10 cellular contexts compared by ENCODE assay signal in genomic region chr3:190617185-190617584, GRCh38.
DNase-seq lines count a peak whose midpoint lies in the region; ATAC-seq and TF ChIP-seq lines count a peak whose summit lies in the region.
"Had no signal": no experiment of that assay in that cellular context is flagged by ENCODE, and none has a peak within 500 bp of the region (broad histone marks: within the 10 kb centered on the region; RNA-seq: fewer than 3 reads in every experiment).

No MANE protein-coding gene starts in this region.

- POLR2A ChIA-PET in A673 (lab: Charles Lee; ENCODE audit: low non-redundant PET), result no interaction called here

- peak overlapping the region; percentile 97 for H3K27ac Mint-ChIP-seq in activated T-cell treated with anti-CD3 and anti-CD28 coated beads, Interleukin-2, amount 50 U/mL, for 24 hours

- no peaks in the 10 kb centered on the region for H3K27me3 Mint-ChIP-seq in activated T-cell treated with anti-CD3 and anti-CD28 coated beads, Interleukin-2, amount 50 U/mL, for 24 hours
- H3K27me3 Mint-ChIP-seq in activated T-cell treated with anti-CD3 and anti-CD28 coated beads, Interleukin-2, amount 50 U/mL, for 4 hours (ENCODE audit: low read depth), result no peaks in the 10 kb centered on the region

- TF ChIP-seq EP300 in sigmoid colon (IDR thresholded peaks at IDR 0.05), result no peak

- H3K4me1 Mint-ChIP-seq in activated T-cell treated with anti-CD3 and anti-CD28 coated beads, Interleukin-2, amount 50 U/mL, for 24 hours (ENCODE audit: low read depth), result peaks cover 74% of the 10 kb centered on the region
- peaks cover 48% of the 10 kb centered on the region for H3K4me1 Mint-ChIP-seq in activated T-cell treated with anti-CD3 and anti-CD28 coated beads, Interleukin-2, amount 50 U/mL, for 4 hours (ENCODE audit: low read depth)

- H3K27me3 ChIP-seq in lung (ENCODE audit: control insufficient read depth, insufficient read depth) (no peaks in the 10 kb centered on the region), sigmoid colon (no peaks in the 10 kb centered on the region), A673 (replicated peaks; ENCODE audit: insufficient read depth, low read depth, low read length, poor library complexity) (no peaks in the 10 kb centered on the region)
- H3K27me3 ChIP-seq: heart right ventricle had no signal

- TF ChIP-seq CTCF in lung (IDR thresholded peaks at IDR 0.05; ENCODE audit: control extremely low read depth, extremely low read depth), result no peak
- TF ChIP-seq CTCF in sigmoid colon (IDR thresholded peaks at IDR 0.05), result no peak
- no peak for TF ChIP-seq CTCF in A673 (conservative IDR thresholded peaks at IDR 0.05; ENCODE audit: low read depth, low read length)

- CTCF ChIA-PET in A673 (lab: Charles Lee), result no interaction called here

- BruUV-seq in A673 (replicated peaks; lab: Mats Ljungman, UMichigan), result no TSS peak

- TF ChIP-seq POLR2A in sigmoid colon (IDR thresholded peaks at IDR 0.05), result no peak

- peaks cover 5% of the 10 kb centered on the region for H3K9me3 Mint-ChIP-seq in activated T-cell treated with anti-CD3 and anti-CD28 coated beads, Interleukin-2, amount 50 U/mL, for 24 hours
- no peaks in the 10 kb centered on the region for H3K9me3 Mint-ChIP-seq in activated T-cell treated with anti-CD3 and anti-CD28 coated beads, Interleukin-2, amount 50 U/mL, for 4 hours

- intact Hi-C loops in sigmoid colon (cut with DNase I), result no loop called here
- intact Hi-C loops in A673 (cut with micrococcal nuclease; ENCODE audit: unreplicated experiment), result no loop called here

- H3K9me3 ChIP-seq in lung (ENCODE audit: control insufficient read depth in 2 of 2, insufficient read depth in 1 of 2, low read length in 1 of 2) (no peaks in the 10 kb centered on the region), sigmoid colon (no peaks in the 10 kb centered on the region), A673 (ENCODE audit: low read depth, low read length, poor library complexity, severe bottlenecking) (no peaks in the 10 kb centered on the region)
- H3K9me3 ChIP-seq: heart right ventricle had no signal

- H3K4me3 Mint-ChIP-seq in activated T-cell treated with anti-CD3 and anti-CD28 coated beads, Interleukin-2, amount 50 U/mL, for 24 hours, result peak overlapping the region; percentile 16
- H3K4me3 Mint-ChIP-seq in activated T-cell treated with anti-CD3 and anti-CD28 coated beads, Interleukin-2, amount 50 U/mL, for 4 hours, result no peak overlapping the region

- no peak for DNase-seq in activated T-cell treated with anti-CD3 and anti-CD28 coated beads, Interleukin-2, amount 50 U/mL, for 24 hours
- no peak for DNase-seq in activated T-cell treated with anti-CD3 and anti-CD28 coated beads, Interleukin-2, amount 50 U/mL, for 4 hours
- peak; percentile 47 for DNase-seq in UCSD-AML1 (lab: John Stamatoyannopoulos, UW; ENCODE audit: unreplicated experiment)
- DNase-seq in lung (ENCODE audit: low spot score), result peak; percentile 42
- no peak for DNase-seq in sigmoid colon
- DNase-seq in A673 (ENCODE audit: low spot score), result no peak
- no peak for DNase-seq in ecto neural progenitor cell (ENCODE audit: low spot score)

- H3K36me3 ChIP-seq in lung (ENCODE audit: control insufficient read depth in 2 of 2, insufficient read depth in 2 of 2, low read length in 2 of 2) (peaks cover 0 to 4% of the 10 kb centered on the region in 2 donors), sigmoid colon (no peaks in the 10 kb centered on the region), A673 (ENCODE audit: insufficient read depth, low read length, poor library complexity, severe bottlenecking) (peaks cover 48% of the 10 kb centered on the region)

- 29 to 50% methylated on average over 3 of the region's 3 CpGs for WGBS in lung, 2 donors
- 35 to 60% methylated on average over 3 of the region's 3 CpGs for WGBS in sigmoid colon, 2 donors

- H3K4me3 ChIP-seq in lung (no peak overlapping the region), sigmoid colon (no peak overlapping the region), A673 (ENCODE audit: low read depth, low read length, poor library complexity, severe bottlenecking) (no peak overlapping the region)
- H3K4me3 ChIP-seq: heart right ventricle had no signal

- no peak for ATAC-seq in activated T-cell treated with anti-CD3 and anti-CD28 coated beads, Interleukin-2, amount 50 U/mL, for 4 hours
- peak; percentile 91 for ATAC-seq in HG03135 (IDR thresholded peaks at IDR 0.05; ENCODE audit: unreplicated experiment)
- ATAC-seq in lung (ENCODE audit: insufficient read depth, low FRiP score), result peak; percentile 58

- peaks cover 54% of the 10 kb centered on the region for H3K36me3 Mint-ChIP-seq in activated T-cell treated with anti-CD3 and anti-CD28 coated beads, Interleukin-2, amount 50 U/mL, for 24 hours (ENCODE audit: low read depth)
- peaks cover 13% of the 10 kb centered on the region for H3K36me3 Mint-ChIP-seq in activated T-cell treated with anti-CD3 and anti-CD28 coated beads, Interleukin-2, amount 50 U/mL, for 4 hours (ENCODE audit: insufficient read depth)

- H3K27ac ChIP-seq in lung (ENCODE audit: low read depth in 1 of 2, low read length in 1 of 2), result no peak overlapping the region
- no peak overlapping the region for H3K27ac ChIP-seq in sigmoid colon
- no peak overlapping the region for H3K27ac ChIP-seq in A673 (ENCODE audit: low read depth, low read length, poor library complexity, severe bottlenecking)
- H3K27ac ChIP-seq: C4-2B had no signal

- peaks cover 0 to 2% of the 10 kb centered on the region in 2 donors for H3K4me1 ChIP-seq in lung (ENCODE audit: control insufficient read depth in 2 of 2, insufficient read depth in 2 of 2, low read length in 2 of 2)
- H3K4me1 ChIP-seq in sigmoid colon, result no peaks in the 10 kb centered on the region
- peaks cover 41% of the 10 kb centered on the region for H3K4me1 ChIP-seq in A673 (ENCODE audit: insufficient read depth, low read length, poor library complexity, severe bottlenecking)

Comparison
In these comparisons a context has a peak if more than half of its experiments do, and no peak if none do; other contexts are left out.
1. DNase-seq: peak in UCSD-AML1 (single experiment) and lung (single experiment); none in activated T-cell treated with anti-CD3 and anti-CD28 coated beads, Interleukin-2, amount 50 U/mL, for 24 hours (single experiment), activated T-cell treated with anti-CD3 and anti-CD28 coated beads, Interleukin-2, amount 50 U/mL, for 4 hours (single experiment), sigmoid colon (single experiment), A673 (single experiment) and ecto neural progenitor cell (single experiment).
2. ATAC-seq: peak in HG03135 (single experiment) and lung (single experiment); none in activated T-cell treated with anti-CD3 and anti-CD28 coated beads, Interleukin-2, amount 50 U/mL, for 4 hours (0 of 2).